In the genomic region with DNA sequence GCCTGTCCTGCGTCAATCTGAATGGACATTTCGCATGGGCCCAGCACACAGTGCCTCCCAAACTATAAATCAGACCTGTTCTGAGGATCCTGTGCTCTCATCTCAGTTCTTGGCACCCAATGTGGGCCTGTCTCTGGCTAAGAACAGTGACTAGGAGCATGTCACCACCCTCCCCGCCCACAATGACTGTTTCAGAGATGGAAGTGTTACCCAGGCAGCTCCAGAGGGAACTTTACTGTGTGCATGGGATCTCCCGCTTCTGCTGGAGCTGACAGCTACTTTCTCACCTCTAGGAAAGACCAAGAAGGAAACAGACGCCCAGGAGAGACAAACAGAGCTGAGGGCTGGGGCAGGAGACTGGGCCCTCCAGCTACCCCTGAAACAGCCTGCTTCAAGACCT, we compare ENCODE assay signal across 29 cellular contexts.
"Had no signal": no experiment of that assay in that cellular context is flagged by ENCODE, and none has a peak within 500 bp of the region (broad histone marks: within the 10 kb centered on the region; RNA-seq: fewer than 3 reads in every experiment).

No MANE protein-coding gene starts in this region.

- H3K4me3 Mint-ChIP-seq: activated CD4-positive, alpha-beta memory T cell treated with anti-CD3 and anti-CD28 coated beads, Interleukin-2, amount 10 ng/mL, durations not matched to agents 7 days and 5 days; activated CD4-positive, alpha-beta T cell treated with anti-CD3 and anti-CD28 coated beads, Interleukin-2, amount 10 ng/mL, durations not matched to agents 7 days and 5 days; activated naive CD8-positive, alpha-beta T cell; activated T-cell treated with anti-CD3 and anti-CD28 coated beads, Interleukin-2, amount 50 U/mL, for 24 hours; activated T-cell treated with anti-CD3 and anti-CD28 coated beads, Interleukin-2, amount 50 U/mL, for 72 hours; central memory CD8-positive, alpha-beta T cell; dendritic cell treated with granulocyte-macrophage colony-stimulating factor and Interleukin-4, amounts not matched to agents 40 ng/mL and 50 ng/mL, for 4 days; T-helper 17 cell; T-helper 2 cell treated with Interferon-gamma antibody and Interleukin-4, amounts not matched to agents 5 μg/mL and 100 μg/mL, for 36 hours; WTC11 had no signal

- H3K27ac Mint-ChIP-seq: activated CD4-positive, alpha-beta memory T cell treated with anti-CD3 and anti-CD28 coated beads, Interleukin-2, amount 10 ng/mL, durations not matched to agents 7 days and 5 days; activated CD4-positive, alpha-beta T cell treated with anti-CD3 and anti-CD28 coated beads, Interleukin-2, amount 10 ng/mL, durations not matched to agents 7 days and 5 days; activated naive CD8-positive, alpha-beta T cell; activated T-cell treated with anti-CD3 and anti-CD28 coated beads, Interleukin-2, amount 50 U/mL, for 24 hours; activated T-cell treated with anti-CD3 and anti-CD28 coated beads, Interleukin-2, amount 50 U/mL, for 72 hours; dendritic cell treated with granulocyte-macrophage colony-stimulating factor and Interleukin-4, amounts not matched to agents 40 ng/mL and 50 ng/mL, for 4 days; T-helper 17 cell; T-helper 2 cell treated with Interferon-gamma antibody and Interleukin-4, amounts not matched to agents 5 μg/mL and 100 μg/mL, for 36 hours; WTC11 had no signal

- H3K4me3 ChIP-seq: coronary artery had no signal

- ATAC-seq: activated T-cell treated with anti-CD3 and anti-CD28 coated beads, Interleukin-2, amount 50 U/mL, for 72 hours; T-helper 17 cell; WTC11 had no signal

- H3K9me3 Mint-ChIP-seq: activated CD4-positive, alpha-beta memory T cell treated with anti-CD3 and anti-CD28 coated beads, Interleukin-2, amount 10 ng/mL, durations not matched to agents 7 days and 5 days; activated CD4-positive, alpha-beta T cell treated with anti-CD3 and anti-CD28 coated beads, Interleukin-2, amount 10 ng/mL, durations not matched to agents 7 days and 5 days; activated T-cell treated with anti-CD3 and anti-CD28 coated beads, Interleukin-2, amount 50 U/mL, for 24 hours; activated T-cell treated with anti-CD3 and anti-CD28 coated beads, Interleukin-2, amount 50 U/mL, for 72 hours; central memory CD8-positive, alpha-beta T cell; dendritic cell treated with granulocyte-macrophage colony-stimulating factor and Interleukin-4, amounts not matched to agents 40 ng/mL and 50 ng/mL, for 4 days; T-helper 2 cell treated with Interferon-gamma antibody and Interleukin-4, amounts not matched to agents 5 μg/mL and 100 μg/mL, for 36 hours; WTC11 had no signal

- H3K4me1 Mint-ChIP-seq: activated CD4-positive, alpha-beta memory T cell treated with anti-CD3 and anti-CD28 coated beads, Interleukin-2, amount 10 ng/mL, durations not matched to agents 7 days and 5 days; activated CD4-positive, alpha-beta T cell treated with anti-CD3 and anti-CD28 coated beads, Interleukin-2, amount 10 ng/mL, durations not matched to agents 7 days and 5 days; central memory CD8-positive, alpha-beta T cell; T-helper 17 cell; WTC11 had no signal

- H3K27me3 ChIP-seq: brain microvascular endothelial cell had no signal

- H3K36me3 ChIP-seq: brain microvascular endothelial cell had no signal

- DNase-seq: activated CD4-positive, alpha-beta memory T cell treated with anti-CD3 and anti-CD28 coated beads, Interleukin-2, amount 10 ng/mL, durations not matched to agents 7 days and 5 days; activated CD4-positive, alpha-beta T cell treated with anti-CD3 and anti-CD28 coated beads for 1 hour; activated CD4-positive, alpha-beta T cell treated with anti-CD3 and anti-CD28 coated beads for 4 hours; activated CD4-positive, alpha-beta T cell treated with anti-CD3 and anti-CD28 coated beads, Interleukin-2, amount 10 ng/mL, durations not matched to agents 7 days and 5 days; activated CD4-positive, alpha-beta T cell treated with anti-CD3 and anti-CD28 coated beads, Interleukin-2, amount 50 U/mL, for 4 hours; activated CD8-positive, alpha-beta memory T cell treated with anti-CD3 and anti-CD28 coated beads, Interleukin-2, amount 50 U/mL, for 48 hours; activated gamma-delta T cell treated with Interleukin-2 at 50 U/mL for 16 hours; activated naive CD4-positive, alpha-beta T cell treated with anti-CD3 and anti-CD28 coated beads, Interleukin-2, amount 50 U/mL, for 16 hours; activated naive CD4-positive, alpha-beta T cell treated with Interleukin-2 at 50 U/mL for 16 hours; activated T-cell treated with anti-CD3 and anti-CD28 coated beads for 4 hours; activated T-cell treated with anti-CD3 and anti-CD28 coated beads, Interleukin-2, amount 50 U/mL, for 24 hours; activated T-cell treated with anti-CD3 and anti-CD28 coated beads, Interleukin-2, amount 50 U/mL, for 72 hours; amniotic stem cell; anterior cingulate cortex; brain microvascular endothelial cell; effector CD8-positive, alpha-beta T cell; foreskin fibroblast; SW 1271; T-helper 1 cell; T-helper 17 cell; T1000 had no signal

- H3K36me3 Mint-ChIP-seq: activated naive CD8-positive, alpha-beta T cell; WTC11 had no signal

- H3K27ac ChIP-seq: brain microvascular endothelial cell, coronary artery, epithelial cell of prostate, VCaP had no signal
